18 cellular contexts compared by ENCODE assay signal in the genomic region with DNA sequence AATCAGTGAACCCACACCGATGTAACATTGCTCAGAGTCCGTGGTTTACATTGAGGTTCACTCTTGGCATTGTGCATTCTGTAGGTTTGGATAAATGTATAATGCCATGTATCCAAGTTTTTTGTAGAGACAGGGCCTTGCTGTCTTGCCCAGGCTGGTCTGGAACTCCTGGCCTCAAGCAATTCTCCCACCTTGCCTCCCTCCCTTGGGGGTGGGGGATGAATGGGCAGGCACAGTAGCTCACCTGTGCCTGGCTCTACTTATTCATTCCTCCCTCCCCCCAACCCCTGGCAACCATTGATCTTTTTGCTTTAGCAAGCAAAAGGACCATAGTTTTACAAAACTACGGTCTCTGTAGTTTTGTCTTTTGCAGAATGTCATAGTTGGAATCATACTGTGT.
DNase-seq lines count a peak whose midpoint lies in the region; ATAC-seq, FAIRE-seq and TF ChIP-seq lines count a peak whose summit lies in the region.
"Had no signal": no experiment of that assay in that cellular context is flagged by ENCODE, and none has a peak within 500 bp of the region (broad histone marks: within the 10 kb centered on the region; RNA-seq: fewer than 3 reads in every experiment).

No MANE protein-coding gene starts in this region.

- POLR2A ChIA-PET in AG04450 (lab: Yijun Ruan, JAX), result interaction anchor here (0.7 to 2.0 kb wide), 5 partner anchors 12 to 35 kb away, joined by 3 to 7 read pairs (median 4); no protein-coding TSS in a partner anchor
- POLR2A ChIA-PET in RWPE1 (lab: Yijun Ruan, JAX; ENCODE audit: low non-redundant PET), result no interaction called here
- POLR2A ChIA-PET in H1 (lab: Charles Lee; ENCODE audit: partially characterized antibody), result interaction anchor here (1.0 to 1.2 kb wide), 3 partner anchors 9 to 35 kb away, joined by 3 to 4 read pairs (median 4); no protein-coding TSS in a partner anchor

- no peak overlapping the region for H3K9ac ChIP-seq in H1 (replicated peaks in 1 of 4; ENCODE audit: extremely low read depth in 1 of 4, low read depth in 3 of 4, low read length in 3 of 4)

- peak overlapping the region; percentile 99 for H3K27ac Mint-ChIP-seq in neural crest cell (ENCODE audit: unreplicated experiment)
- H3K27ac Mint-ChIP-seq in stimulated activated naive CD8-positive, alpha-beta T cell treated with anti-CD3 and anti-CD28 coated beads, Interleukin-15, amount 100 ng/mL, for 72 hours, result no peak overlapping the region
- H3K27ac Mint-ChIP-seq: activated CD4-positive, alpha-beta T cell treated with anti-CD3 and anti-CD28 coated beads, Interleukin-2, amount 10 ng/mL, durations not matched to agents 24 days and 14 days; stimulated activated memory B cell treated with anti-CD40 and anti-IgM and Interleukin-4, amounts not matched to agents 10 μg/mL and 1 μg/mL and 100 μg/mL, for 72 hours had no signal

- 0 out of 2 replicates have a peak overlapping the region, but pooled peaks have one; percentile 51 for H2BK12ac ChIP-seq in H1 (ENCODE audit: low read depth, low read length)

- no peak overlapping the region for H4K8ac ChIP-seq in H1 (ENCODE audit: extremely low read depth, insufficient read depth, low read length)

- no peak overlapping the region for H3K4me3 Mint-ChIP-seq in neural crest cell
- no peak overlapping the region for H3K4me3 Mint-ChIP-seq in stimulated activated naive CD8-positive, alpha-beta T cell treated with anti-CD3 and anti-CD28 coated beads, Interleukin-15, amount 100 ng/mL, for 72 hours
- H3K4me3 Mint-ChIP-seq: activated CD4-positive, alpha-beta T cell treated with anti-CD3 and anti-CD28 coated beads, Interleukin-2, amount 10 ng/mL, durations not matched to agents 24 days and 14 days; IgD-negative memory B cell; stimulated activated memory B cell treated with anti-CD40 and anti-IgM and Interleukin-4, amounts not matched to agents 10 μg/mL and 1 μg/mL and 100 μg/mL, for 72 hours had no signal

- H3K4me1 Mint-ChIP-seq in neural crest cell, result peaks cover 39% of the 10 kb centered on the region
- H3K4me1 Mint-ChIP-seq in stimulated activated naive CD8-positive, alpha-beta T cell treated with anti-CD3 and anti-CD28 coated beads, Interleukin-15, amount 100 ng/mL, for 72 hours, result no peaks in the 10 kb centered on the region
- H3K4me1 Mint-ChIP-seq: activated CD4-positive, alpha-beta T cell treated with anti-CD3 and anti-CD28 coated beads, Interleukin-2, amount 10 ng/mL, durations not matched to agents 24 days and 14 days; stimulated activated memory B cell treated with anti-CD40 and anti-IgM and Interleukin-4, amounts not matched to agents 10 μg/mL and 1 μg/mL and 100 μg/mL, for 72 hours had no signal

- H3K4ac ChIP-seq in H1 (replicated peaks; ENCODE audit: insufficient read length, low read depth, low read length), result no peak overlapping the region

- CTCF ChIA-PET in AG04450 (lab: Charles Lee), result no interaction called here
- CTCF ChIA-PET in RWPE1 (lab: Yijun Ruan, JAX), result interaction anchor here (0.5 to 0.8 kb wide), 2 partner anchors 22 to 181 kb away, joined by 3 read pairs; no protein-coding TSS in a partner anchor
- CTCF ChIA-PET in H1 (lab: Charles Lee; ENCODE audit: partially characterized antibody), result interaction anchor here (1.7 to 1.8 kb wide), 2 partner anchors 11 to 36 kb away, joined by 5 read pairs; no protein-coding TSS in a partner anchor

- H3K9me3 Mint-ChIP-seq in neural crest cell, result peaks cover 10% of the 10 kb centered on the region
- peaks cover 0 to 6% of the 10 kb centered on the region in 2 donors for H3K9me3 Mint-ChIP-seq in stimulated activated naive CD8-positive, alpha-beta T cell treated with anti-CD3 and anti-CD28 coated beads, Interleukin-15, amount 100 ng/mL, for 72 hours
- H3K9me3 Mint-ChIP-seq: activated CD4-positive, alpha-beta T cell treated with anti-CD3 and anti-CD28 coated beads, Interleukin-2, amount 10 ng/mL, durations not matched to agents 24 days and 14 days; stimulated activated memory B cell treated with anti-CD40 and anti-IgM and Interleukin-4, amounts not matched to agents 10 μg/mL and 1 μg/mL and 100 μg/mL, for 72 hours had no signal

- H3K14ac ChIP-seq in H1 (ENCODE audit: insufficient read length), result no peak overlapping the region

- H3K27me3 ChIP-seq in AG04450 (ENCODE audit: control insufficient read depth, insufficient read depth, low read length), result no peaks in the 10 kb centered on the region
- H3K27me3 ChIP-seq in H1 (replicated peaks in 1 of 4; ENCODE audit: control insufficient read depth in 3 of 4, extremely low read depth in 1 of 4, insufficient read depth in 3 of 4, low read length in 3 of 4), result no peaks in the 10 kb centered on the region
- H3K27me3 ChIP-seq: esophagus squamous epithelium, upper lobe of left lung had no signal

- H4K91ac ChIP-seq in H1 (replicated peaks; ENCODE audit: insufficient read length, low read length), result peak overlapping the region; percentile 67

- peak overlapping the region; percentile 60 to 80 for H3K4me2 ChIP-seq in H1 (ENCODE audit: insufficient read depth in 1 of 2, low read depth in 2 of 2, low read length in 2 of 2)

- H4K5ac ChIP-seq in H1 (ENCODE audit: insufficient read length, low read depth, low read length), result peak overlapping the region; percentile 37

- DNase-seq in AG04450 (ENCODE audit: low read depth, low spot score), result no peak
- DNase-seq in RWPE1 (ENCODE audit: low spot score), result no peak
- DNase-seq in H1 (ENCODE audit: low read depth in 1 of 2, low spot score in 2 of 2), result no peak
- DNase-seq in neural crest cell (ENCODE audit: low read depth, low spot score), result no peak
- no peak for DNase-seq in HCEC 1CT
- DNase-seq in superior temporal gyrus (ENCODE audit: extremely low spot score), result no peak
- no peak for DNase-seq in stimulated activated naive CD8-positive, alpha-beta T cell treated with anti-CD3 and anti-CD28 coated beads, Interleukin-15, amount 100 ng/mL, for 72 hours
- DNase-seq: activated CD4-positive, alpha-beta T cell treated with anti-CD3 and anti-CD28 coated beads, Interleukin-2, amount 10 ng/mL, durations not matched to agents 24 days and 14 days; effector CD4-positive, alpha-beta T cell; esophagus squamous epithelium; midbrain; NCI-H748 treated with DMSO at 0.1 percent for 48 hours; SIG-M5; stimulated activated CD4-positive, alpha-beta T cell treated with anti-CD3 and anti-CD28 coated beads, Interleukin-1b, Interleukin-23, amount 100 ng/mL, for 48 hours; upper lobe of left lung had no signal

- H3K79me2 ChIP-seq in H1 (ENCODE audit: control insufficient read depth in 1 of 2, insufficient read depth in 2 of 2, low read length in 2 of 2), result peaks cover 4 to 78% of the 10 kb centered on the region in 2 experiments

- peak overlapping the region; percentile 76; the same call in 1 of the 2 replicates for H3K18ac ChIP-seq in H1 (ENCODE audit: extremely low read depth, low read length)

- WGBS in H1 (ENCODE audit: extremely low coverage in 1 of 2, insufficient coverage in 1 of 2, insufficient read length in 1 of 2, insufficient replicate concordance in 2 of 2, low coverage in 1 of 2, low lambda C conversion rate in 2 of 2, missing lambda C conversion rate in 1 of 2), 2 experiments, result 65% methylated on average over 3 of the region's 3 CpGs; no CpG with 5 or more reads in 1 of the 2 experiments

- no peak overlapping the region for H3K23ac ChIP-seq in H1 (ENCODE audit: insufficient read length)

- H2BK15ac ChIP-seq in H1 (ENCODE audit: low read length), result no peak overlapping the region

- H3K36me3 Mint-ChIP-seq in neural crest cell (ENCODE audit: low read depth), result peaks cover 16% of the 10 kb centered on the region
- H3K36me3 Mint-ChIP-seq: stimulated activated memory B cell treated with anti-CD40 and anti-IgM and Interleukin-4, amounts not matched to agents 10 μg/mL and 1 μg/mL and 100 μg/mL, for 72 hours had no signal

- 0 out of 2 replicates have a peak, but pooled peaks cover 2% of the 10 kb centered on the region for H3K23me2 ChIP-seq in H1 (ENCODE audit: low read depth, low read length)

- peak overlapping the region; percentile 75; the same call in 1 of the 2 replicates for H2BK5ac ChIP-seq in H1 (ENCODE audit: low read depth, low read length)

- H2BK20ac ChIP-seq in H1 (ENCODE audit: low read length), result no peak overlapping the region

- FAIRE-seq in H1 (lab: Jason Lieb, UNC), result peak; percentile 7

- TF ChIP-seq POLR2A in H1 (IDR thresholded peaks at IDR 0.05; ENCODE audit: control extremely low read depth in 1 of 2, low read depth in 2 of 2, low read length in 2 of 2), result no peak

- H3K79me1 ChIP-seq in H1 (ENCODE audit: low read depth, low read length), result peaks cover 3% of the 10 kb centered on the region; the same call in 1 of the 2 replicates

- H3K27me3 Mint-ChIP-seq in neural crest cell (ENCODE audit: low read depth), result no peaks in the 10 kb centered on the region
- H3K27me3 Mint-ChIP-seq in stimulated activated naive CD8-positive, alpha-beta T cell treated with anti-CD3 and anti-CD28 coated beads, Interleukin-15, amount 100 ng/mL, for 72 hours, result no peaks in the 10 kb centered on the region
- H3K27me3 Mint-ChIP-seq: activated CD4-positive, alpha-beta T cell treated with anti-CD3 and anti-CD28 coated beads, Interleukin-2, amount 10 ng/mL, durations not matched to agents 24 days and 14 days; IgD-negative memory B cell; stimulated activated memory B cell treated with anti-CD40 and anti-IgM and Interleukin-4, amounts not matched to agents 10 μg/mL and 1 μg/mL and 100 μg/mL, for 72 hours had no signal

- peaks cover 0 to 5% (median 2%) of the 10 kb centered on the region in 4 experiments; a peak in 2 of 8 replicates for H3K36me3 ChIP-seq in H1 (ENCODE audit: control insufficient read depth in 2 of 4, insufficient read depth in 4 of 4, low read length in 3 of 4)
- H3K36me3 ChIP-seq: esophagus squamous epithelium, upper lobe of left lung had no signal

- H3K4me1 ChIP-seq in H1 (replicated peaks in 1 of 4; ENCODE audit: control insufficient read depth in 3 of 4, insufficient read depth in 4 of 4, low read length in 3 of 4), result peaks cover 9 to 31% (median 21%) of the 10 kb centered on the region in 4 experiments; a peak in 5 of 7 replicates
- H3K4me1 ChIP-seq: upper lobe of left lung had no signal

- no peaks in the 10 kb centered on the region for H4K20me1 ChIP-seq in H1 (replicated peaks in 1 of 2; ENCODE audit: control insufficient read depth in 1 of 2, insufficient read depth in 2 of 2, low read length in 2 of 2)

- H3K4me3 ChIP-seq in AG04450 (ENCODE audit: low read depth, low read length) (no peak overlapping the region), H1 (ENCODE audit: extremely low read depth in 1 of 4, insufficient read depth in 2 of 4, low read depth in 3 of 4, low read length in 4 of 4) (peak overlapping the region in 1 of 4 experiments; percentile 32; a peak in 1 of 8 replicates)
- H3K4me3 ChIP-seq: esophagus squamous epithelium, upper lobe of left lung had no signal

- TF ChIP-seq RAD21 in H1 (IDR thresholded peaks at IDR 0.05 in 1 of 2, conservative IDR thresholded peaks at IDR 0.05 in 1 of 2; ENCODE audit: low read depth in 2 of 2, low read length in 2 of 2), result no peak

- H3K9me3 ChIP-seq in AG04450 (ENCODE audit: control insufficient read depth, insufficient read depth, low read length), result 0 out of 2 replicates have a peak, but pooled peaks cover 3% of the 10 kb centered on the region
- H3K9me3 ChIP-seq in H1 (ENCODE audit: insufficient read depth in 2 of 2, low read depth in 1 of 2, low read length in 1 of 2), result peaks cover 11% of the 10 kb centered on the region in 2 experiments
- H3K9me3 ChIP-seq: esophagus squamous epithelium, upper lobe of left lung had no signal

- TF ChIP-seq CTCF in AG04450 (IDR thresholded peaks at IDR 0.05; ENCODE audit: low read depth, low read length) (no peak), RWPE1 (conservative IDR thresholded peaks at IDR 0.05; ENCODE audit: low read depth) (no peak), H1 (IDR thresholded peaks at IDR 0.05; ENCODE audit: control extremely low read depth in 1 of 3, insufficient read depth in 1 of 3, low read depth in 1 of 3, low read length in 3 of 3) (no peak), neural crest cell (conservative IDR thresholded peaks at IDR 0.05) (no peak)

- H2AK5ac ChIP-seq in H1 (ENCODE audit: low read depth, low read length), result peak overlapping the region; percentile 43

- H2AFZ ChIP-seq in H1 (ENCODE audit: low read length), result no peak overlapping the region

- no peak overlapping the region for H2BK120ac ChIP-seq in H1 (replicated peaks; ENCODE audit: low read depth, low read length)

- H3K56ac ChIP-seq in H1 (replicated peaks; ENCODE audit: insufficient read length, low read depth, low read length), result no peak overlapping the region

- H3K27ac ChIP-seq in AG04450 (ENCODE audit: low read depth, low read length) (peak overlapping the region; percentile 62), RWPE1 (peak overlapping the region; percentile 77), H1 (ENCODE audit: low read depth, low read length) (no peak overlapping the region)
- H3K27ac ChIP-seq: esophagus squamous epithelium, upper lobe of left lung had no signal

- no peak for TF ChIP-seq EP300 in H1 (IDR thresholded peaks at IDR 0.05; ENCODE audit: borderline replicate concordance in 1 of 2, low read depth in 2 of 2, low read length in 2 of 2)

- ATAC-seq in stimulated activated naive CD8-positive, alpha-beta T cell treated with anti-CD3 and anti-CD28 coated beads, Interleukin-15, amount 100 ng/mL, for 72 hours, result no peak
- no peak for ATAC-seq in GM21515 (IDR thresholded peaks at IDR 0.05; ENCODE audit: unreplicated experiment)
- ATAC-seq: stimulated activated memory B cell treated with anti-CD40 and anti-IgM and Interleukin-4, amounts not matched to agents 10 μg/mL and 1 μg/mL and 100 μg/mL, for 72 hours had no signal
